ENCODE assay signal across 8 cellular contexts in the genomic region with DNA sequence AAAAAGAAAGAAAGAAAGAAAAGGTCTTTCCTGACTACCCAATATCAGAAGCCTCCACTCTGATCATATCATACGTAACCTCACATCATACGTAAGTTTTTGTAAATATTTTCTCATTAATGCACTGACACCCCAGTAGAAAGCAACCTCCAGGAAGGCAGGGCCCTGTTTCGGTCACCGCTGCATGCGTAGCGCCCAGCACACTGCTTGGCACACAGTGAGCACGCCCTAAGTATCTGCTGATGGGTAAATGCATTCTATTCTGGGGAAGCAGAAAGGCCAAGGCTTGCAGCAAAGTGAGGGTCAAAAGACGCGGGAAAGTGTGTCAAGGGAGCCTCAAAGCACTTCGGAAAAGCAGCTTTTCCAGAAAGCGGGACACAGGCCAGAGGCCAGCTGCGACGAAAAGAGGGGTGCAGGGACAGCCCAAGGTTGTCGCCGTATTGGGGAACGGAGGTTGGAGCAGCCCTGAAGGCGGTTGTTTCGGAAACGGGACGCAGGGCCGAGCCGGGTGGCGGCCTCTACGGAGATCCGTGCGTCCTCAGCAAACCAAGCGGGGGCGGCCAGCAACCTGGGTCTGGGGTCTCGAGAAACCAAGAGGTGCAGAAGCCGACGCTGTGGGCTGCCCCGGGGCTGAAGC. TPM values are rescaled to one million over a fixed set of nuclear protein-coding genes. Genes with fewer than 3 reads are reported as not detected.
DNase-seq lines count a peak whose midpoint lies in the region; ATAC-seq and TF ChIP-seq lines count a peak whose summit lies in the region.

No MANE protein-coding gene starts in this region.

- H3K4me1 Mint-ChIP-seq in Caco-2 (ENCODE audit: low read depth, unreplicated experiment), result no peaks in the 10 kb centered on the region

- H3K36me3 ChIP-seq in Caco-2 (ENCODE audit: control insufficient read depth, insufficient read depth, low read length) (peaks cover 2% of the 10 kb centered on the region; the same call in 1 of the 2 replicates), liver (ENCODE audit: control insufficient read depth in 4 of 4, insufficient read depth in 3 of 4, low read depth in 1 of 4, low read length in 3 of 4) (peaks cover 4 to 25% (median 15%) of the 10 kb centered on the region in 4 donors), transverse colon (peaks cover 0 to 11% (median 2%) of the 10 kb centered on the region in 4 donors)

- H3K27me3 Mint-ChIP-seq in Caco-2 (ENCODE audit: insufficient read depth, unreplicated experiment), result no peaks in the 10 kb centered on the region

- peak; percentile 8 for ATAC-seq in HG03095 (IDR thresholded peaks at IDR 0.05; ENCODE audit: unreplicated experiment)

- TF ChIP-seq POLR2A in transverse colon (IDR thresholded peaks at IDR 0.05), result no peak

- H3K9ac ChIP-seq in liver (ENCODE audit: low read depth in 1 of 2, low read length in 2 of 2), result peak overlapping the region; percentile 2 to 97

- TSS peak; percentile 60 for BruUV-seq in Caco-2 (replicated peaks; lab: Mats Ljungman, UMichigan)

- DNase-seq in Caco-2 (no peak), transverse colon (peak; percentile 10), NCI-H2029 treated with DMSO at 0.1 percent for 48 hours (lab: John Stamatoyannopoulos, UW) (no peak), SKM-1 treated with dmso at 0.1 percent for 144 hours (lab: John Stamatoyannopoulos, UW; ENCODE audit: unreplicated experiment) (no peak)
- DNase-seq in stimulated activated CD4-positive, alpha-beta T cell treated with anti-CD3 and anti-CD28 coated beads, Interleukin-4, amount 100 ng/mL, for 1 hour, result no peak

- H3K27ac ChIP-seq in angular gyrus (ENCODE audit: low read depth, low read length) (peak overlapping the region; percentile 97), liver (ENCODE audit: low read depth in 1 of 2, low read length in 2 of 2) (peak overlapping the region in 1 of 2 donors; percentile 92), transverse colon (peak overlapping the region; percentile 89 to 94 (median 94))

- no peaks in the 10 kb centered on the region for H3K9me3 Mint-ChIP-seq in Caco-2 (ENCODE audit: unreplicated experiment)

- no peak for TF ChIP-seq EP300 in transverse colon (IDR thresholded peaks at IDR 0.05; ENCODE audit: low read depth)

- H3K9me3 ChIP-seq in Caco-2, result no peaks in the 10 kb centered on the region
- no peaks in the 10 kb centered on the region for H3K9me3 ChIP-seq in liver (ENCODE audit: control insufficient read depth in 4 of 4, low read length in 3 of 4)
- no peaks in the 10 kb centered on the region for H3K9me3 ChIP-seq in transverse colon

- CTCF ChIA-PET in Caco-2 (lab: Charles Lee), result no interaction called here

- H3K4me3 ChIP-seq in Caco-2 (ENCODE audit: low read depth, low read length) (peak overlapping the region; percentile 100), liver (ENCODE audit: low read depth in 1 of 3, low read length in 3 of 3) (peak overlapping the region; percentile 62 to 90 (median 71)), transverse colon (peak overlapping the region; percentile 96 to 98 (median 98))

- H3K4me1 ChIP-seq in Caco-2 (no peaks in the 10 kb centered on the region; the same call in 1 of the 2 replicates), liver (ENCODE audit: control insufficient read depth in 4 of 4, insufficient read depth in 4 of 4, low read length in 3 of 4) (peaks cover 10 to 21% (median 17%) of the 10 kb centered on the region in 4 donors), transverse colon (peaks cover 13 to 36% (median 23%) of the 10 kb centered on the region in 4 donors)

- intact Hi-C loops in Caco-2 (cut with micrococcal nuclease; ENCODE audit: unreplicated experiment), result loop anchor here (1.0 to 2.0 kb wide), 2 partner anchors 85 to 127 kb away; a partner anchor contains a TSS
- intact Hi-C loops in transverse colon (cut with DNase I; ENCODE audit: low total_unique reads), result loop anchor here (5.0 kb wide), 1 partner anchor 873 kb away; no protein-coding TSS in a partner anchor

- no peak for TF ChIP-seq CTCF in Caco-2 (IDR thresholded peaks at IDR 0.05; ENCODE audit: insufficient read depth in 1 of 2, low read depth in 1 of 2, low read length in 1 of 2, severe bottlenecking in 1 of 2, unreplicated experiment in 1 of 2)
- TF ChIP-seq CTCF in liver (IDR thresholded peaks at IDR 0.05; ENCODE audit: low read depth, low read length, missing input control), result peak; percentile 1
- TF ChIP-seq CTCF in transverse colon (IDR thresholded peaks at IDR 0.05), result no peak

- H3K4me3 Mint-ChIP-seq in Caco-2 (ENCODE audit: unreplicated experiment), result peak overlapping the region; percentile 77

- WGBS in liver, result 7% methylated on average over 32 of the region's 32 CpGs
- 0 to 5% methylated on average over 4 to 31 of the region's 32 CpGs for WGBS in transverse colon (ENCODE audit: low coverage in 1 of 2), 2 donors

- in situ Hi-C loops in transverse colon (cut with MboI; ENCODE audit: low pct_ligation_motif_present in 1 of 4, low pct_unique_long_range_greater_than_20kb in 1 of 4, low sequenced_read_pairs in 3 of 4), result no loop called here

- POLR2A ChIA-PET in Caco-2 (lab: Charles Lee), result no interaction called here

- peak overlapping the region; percentile 91 for H3K27ac Mint-ChIP-seq in Caco-2 (ENCODE audit: unreplicated experiment)

- no peak for TF ChIP-seq RAD21 in liver (IDR thresholded peaks at IDR 0.05)

- H3K27me3 ChIP-seq in Caco-2 (replicated peaks; ENCODE audit: control insufficient read depth, insufficient read depth, low read length), result no peaks in the 10 kb centered on the region
- H3K27me3 ChIP-seq in liver (ENCODE audit: control insufficient read depth in 4 of 4, insufficient read depth in 4 of 4, low read length in 3 of 4), result no peaks in the 10 kb centered on the region
- no peaks in the 10 kb centered on the region for H3K27me3 ChIP-seq in transverse colon

- H3K36me3 Mint-ChIP-seq in Caco-2 (ENCODE audit: insufficient read depth, unreplicated experiment), result peaks cover 28% of the 10 kb centered on the region

TF ChIP-seq in liver, 16 proteins besides CTCF, POLR2A, EP300 and RAD21:
- TF ChIP-seq, protein P1, sequence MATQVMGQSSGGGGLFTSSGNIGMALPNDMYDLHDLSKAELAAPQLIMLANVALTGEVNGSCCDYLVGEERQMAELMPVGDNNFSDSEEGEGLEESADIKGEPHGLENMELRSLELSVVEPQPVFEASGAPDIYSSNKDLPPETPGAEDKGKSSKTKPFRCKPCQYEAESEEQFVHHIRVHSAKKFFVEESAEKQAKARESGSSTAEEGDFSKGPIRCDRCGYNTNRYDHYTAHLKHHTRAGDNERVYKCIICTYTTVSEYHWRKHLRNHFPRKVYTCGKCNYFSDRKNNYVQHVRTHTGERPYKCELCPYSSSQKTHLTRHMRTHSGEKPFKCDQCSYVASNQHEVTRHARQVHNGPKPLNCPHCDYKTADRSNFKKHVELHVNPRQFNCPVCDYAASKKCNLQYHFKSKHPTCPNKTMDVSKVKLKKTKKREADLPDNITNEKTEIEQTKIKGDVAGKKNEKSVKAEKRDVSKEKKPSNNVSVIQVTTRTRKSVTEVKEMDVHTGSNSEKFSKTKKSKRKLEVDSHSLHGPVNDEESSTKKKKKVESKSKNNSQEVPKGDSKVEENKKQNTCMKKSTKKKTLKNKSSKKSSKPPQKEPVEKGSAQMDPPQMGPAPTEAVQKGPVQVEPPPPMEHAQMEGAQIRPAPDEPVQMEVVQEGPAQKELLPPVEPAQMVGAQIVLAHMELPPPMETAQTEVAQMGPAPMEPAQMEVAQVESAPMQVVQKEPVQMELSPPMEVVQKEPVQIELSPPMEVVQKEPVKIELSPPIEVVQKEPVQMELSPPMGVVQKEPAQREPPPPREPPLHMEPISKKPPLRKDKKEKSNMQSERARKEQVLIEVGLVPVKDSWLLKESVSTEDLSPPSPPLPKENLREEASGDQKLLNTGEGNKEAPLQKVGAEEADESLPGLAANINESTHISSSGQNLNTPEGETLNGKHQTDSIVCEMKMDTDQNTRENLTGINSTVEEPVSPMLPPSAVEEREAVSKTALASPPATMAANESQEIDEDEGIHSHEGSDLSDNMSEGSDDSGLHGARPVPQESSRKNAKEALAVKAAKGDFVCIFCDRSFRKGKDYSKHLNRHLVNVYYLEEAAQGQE (IDR thresholded peaks at IDR 0.05), result no peak
- no peak for TF ChIP-seq SP1 (IDR thresholded peaks at IDR 0.05)
- no peak for TF ChIP-seq HNF4G (IDR thresholded peaks at IDR 0.05)
- TF ChIP-seq, protein P2, sequence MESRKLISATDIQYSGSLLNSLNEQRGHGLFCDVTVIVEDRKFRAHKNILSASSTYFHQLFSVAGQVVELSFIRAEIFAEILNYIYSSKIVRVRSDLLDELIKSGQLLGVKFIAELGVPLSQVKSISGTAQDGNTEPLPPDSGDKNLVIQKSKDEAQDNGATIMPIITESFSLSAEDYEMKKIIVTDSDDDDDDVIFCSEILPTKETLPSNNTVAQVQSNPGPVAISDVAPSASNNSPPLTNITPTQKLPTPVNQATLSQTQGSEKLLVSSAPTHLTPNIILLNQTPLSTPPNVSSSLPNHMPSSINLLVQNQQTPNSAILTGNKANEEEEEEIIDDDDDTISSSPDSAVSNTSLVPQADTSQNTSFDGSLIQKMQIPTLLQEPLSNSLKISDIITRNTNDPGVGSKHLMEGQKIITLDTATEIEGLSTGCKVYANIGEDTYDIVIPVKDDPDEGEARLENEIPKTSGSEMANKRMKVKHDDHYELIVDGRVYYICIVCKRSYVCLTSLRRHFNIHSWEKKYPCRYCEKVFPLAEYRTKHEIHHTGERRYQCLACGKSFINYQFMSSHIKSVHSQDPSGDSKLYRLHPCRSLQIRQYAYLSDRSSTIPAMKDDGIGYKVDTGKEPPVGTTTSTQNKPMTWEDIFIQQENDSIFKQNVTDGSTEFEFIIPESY (IDR thresholded peaks at IDR 0.05), result no peak
- TF ChIP-seq, protein P3, sequence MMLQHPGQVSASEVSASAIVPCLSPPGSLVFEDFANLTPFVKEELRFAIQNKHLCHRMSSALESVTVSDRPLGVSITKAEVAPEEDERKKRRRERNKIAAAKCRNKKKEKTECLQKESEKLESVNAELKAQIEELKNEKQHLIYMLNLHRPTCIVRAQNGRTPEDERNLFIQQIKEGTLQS (IDR thresholded peaks at IDR 0.05), result no peak

RNA-seq across cellular contexts. Expression of a gene that starts 0.5 kb away (rescaled TPM):
- total RNA-seq in Caco-2 (2022) (51.2 and 58.4 TPM in 2 replicates), liver (10 to 100 TPM; 11.2 to 17.2 TPM), transverse colon (100 to 1,000 TPM in 1 of 4 donors, 10 to 100 TPM in 3; 31.1 to 118 (median 66.5) TPM)
- polyA plus RNA-seq in liver, result 10 to 100 TPM; 12.4 to 18.9 TPM

RNA-seq across cellular contexts. Expression of a gene that starts 0.8 kb away (rescaled TPM):
- total RNA-seq in Caco-2 (2022) (51.3 and 62.6 TPM in 2 replicates), liver (10 to 100 TPM; 23.0 to 31.0 TPM), transverse colon (100 to 1,000 TPM in 1 of 4 donors, 10 to 100 TPM in 3; 59.1 to 214 (median 79.2) TPM)
- 10 to 100 TPM in 1 of 2 donors, 1 to 10 TPM in 1; 7.5 to 12.7 TPM for polyA plus RNA-seq in liver

RNA-seq across cellular contexts. Expression of a gene that starts 46.7 kb away (rescaled TPM):
- 3.2 and 3.7 TPM in 2 replicates for total RNA-seq in Caco-2 (2022)
- total RNA-seq in liver, result 1 to 10 TPM; 1.7 to 7.1 TPM
- 10 to 100 TPM; 12.4 to 33.0 TPM for polyA plus RNA-seq in liver
- total RNA-seq in transverse colon, result 10 to 100 TPM in 2 of 4 donors, 1 to 10 TPM in 2; 4.0 to 54.6 (median 17.5) TPM
